Comparison of ENCODE assay signal across 8 cellular contexts in genomic region chr16:4800290-4801041, GRCh38.
A peak's percentile ranks its signal among the peaks of the same experiment; 100 is the strongest.
DNase-seq lines count a peak whose midpoint lies in the region; ATAC-seq and TF ChIP-seq lines count a peak whose summit lies in the region.

No MANE protein-coding gene starts in this region.

- peak overlapping the region; percentile 47 for H3K9ac ChIP-seq in endocrine pancreas (ENCODE audit: control insufficient read depth, insufficient read depth, low read length)

- H3K36me3 ChIP-seq in endocrine pancreas (ENCODE audit: control insufficient read depth, insufficient read depth, low read length) (peaks cover 3% of the 10 kb centered on the region), neutrophil (peaks cover 62% of the 10 kb centered on the region)

- H3K27me3 ChIP-seq in endocrine pancreas (ENCODE audit: control insufficient read depth, insufficient read depth, low read length) (no peaks in the 10 kb centered on the region), neutrophil (no peaks in the 10 kb centered on the region)

- DNase-seq in NCI-H82 (lab: John Stamatoyannopoulos, UW) (peak; percentile 84), NCI-H82 treated with DMSO at 0.1 percent for 48 hours (lab: John Stamatoyannopoulos, UW; ENCODE audit: unreplicated experiment) (no peak), NOMO-1 treated with DMSO at 0.1 percent for 48 hours (lab: John Stamatoyannopoulos, UW; ENCODE audit: unreplicated experiment) (peak; percentile 78), NCI-H1092 (lab: John Stamatoyannopoulos, UW) (no peak), NCI-H1092 treated with DMSO at 0.1 percent for 48 hours (lab: John Stamatoyannopoulos, UW) (no peak)

- TF ChIP-seq CTCF in neutrophil (IDR thresholded peaks at IDR 0.05), result no peak

- no peaks in the 10 kb centered on the region for H3K4me1 ChIP-seq in endocrine pancreas (ENCODE audit: control insufficient read depth, insufficient read depth, low read length)
- peaks cover 33 to 40% of the 10 kb centered on the region in 2 experiments for H3K4me1 ChIP-seq in neutrophil (ENCODE audit: control insufficient read depth in 1 of 2, insufficient read depth in 1 of 2, low read depth in 1 of 2, low read length in 1 of 2)

- no peak overlapping the region for H3K4me3 ChIP-seq in endocrine pancreas (ENCODE audit: control insufficient read depth, insufficient read depth, low read length)
- peak overlapping the region; percentile 79 to 100 for H3K4me3 ChIP-seq in neutrophil (ENCODE audit: low read depth in 1 of 2, low read length in 1 of 2)

- H3K9me3 ChIP-seq in endocrine pancreas (ENCODE audit: control insufficient read depth, low read length), result no peaks in the 10 kb centered on the region
- no peaks in the 10 kb centered on the region for H3K9me3 ChIP-seq in neutrophil

- no peak for ATAC-seq in HG02588 (IDR thresholded peaks at IDR 0.05; ENCODE audit: unreplicated experiment)

- peak overlapping the region; percentile 91 for H3K27ac ChIP-seq in neutrophil

Comparison
In these comparisons a context has a peak if more than half of its experiments do, and no peak if none do; other contexts are left out.
1. DNase-seq: peak in NCI-H82 (single experiment) and NOMO-1 treated with DMSO at 0.1 percent for 48 hours (single experiment); none in NCI-H82 treated with DMSO at 0.1 percent for 48 hours (single experiment), NCI-H1092 (single experiment) and NCI-H1092 treated with DMSO at 0.1 percent for 48 hours (single experiment).